Comparison of ENCODE assay signal across 22 cellular contexts in the genomic region with DNA sequence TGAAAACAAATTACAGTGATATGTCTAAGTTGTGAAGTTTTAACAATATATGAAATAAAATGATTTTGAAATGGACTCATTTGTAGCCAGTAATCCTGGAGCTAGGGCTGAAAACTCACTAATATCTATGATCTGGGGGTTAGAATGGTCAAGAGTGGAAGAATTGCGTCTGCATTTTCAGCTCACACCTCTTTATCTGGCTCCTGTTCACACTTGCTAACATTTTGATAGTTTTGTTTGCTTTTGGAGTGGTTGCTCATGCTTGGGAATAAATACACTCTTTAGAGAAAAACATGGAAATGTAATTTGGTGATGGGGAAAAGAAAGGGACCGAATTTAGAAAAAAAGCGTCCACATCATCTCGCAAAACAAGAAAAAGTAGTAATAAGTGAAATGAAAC. TPM values are rescaled to one million over a fixed set of nuclear protein-coding genes. Genes with fewer than 3 reads are reported as not detected.
DNase-seq lines count a peak whose midpoint lies in the region; ATAC-seq and TF ChIP-seq lines count a peak whose summit lies in the region.
"Had no signal": no experiment of that assay in that cellular context is flagged by ENCODE, and none has a peak within 500 bp of the region (broad histone marks: within the 10 kb centered on the region; RNA-seq: fewer than 3 reads in every experiment).

No MANE protein-coding gene starts in this region.

- TF ChIP-seq CTCF in Panc1 (IDR thresholded peaks at IDR 0.05) (no peak), ascending aorta (IDR thresholded peaks at IDR 0.05) (no peak)

- DNase-seq in activated T-cell treated with anti-CD3 and anti-CD28 coated beads, Interleukin-2, amount 50 U/mL, for 72 hours = no peak
- DNase-seq in activated T-cell treated with anti-CD3 and anti-CD28 coated beads, Interleukin-2, amount 50 U/mL, for 1 hour = no peak
- DNase-seq in Panc1 (ENCODE audit: low read depth, low spot score) (no peak), ascending aorta (ENCODE audit: low spot score in 2 of 2) (no peak), NCI-H2107 (lab: John Stamatoyannopoulos, UW) (no peak)
- DNase-seq: activated CD4-positive, alpha-beta T cell treated with anti-CD3 and anti-CD28 coated beads, Interleukin-2, amount 50 U/mL, for 4 hours; activated effector memory CD4-positive, alpha-beta T cell treated with Interleukin-2 at 50 U/mL for 16 hours; anterior cingulate cortex; caudate nucleus; H9; head of caudate nucleus; NCI-H1105 treated with DMSO at 0.1 percent for 48 hours; NCI-H2029 treated with DMSO at 0.1 percent for 48 hours; NCI-H446; Right ventricle myocardium superior; SW 1271 had no signal

- H3K9me3 Mint-ChIP-seq in activated T-cell treated with anti-CD3 and anti-CD28 coated beads, Interleukin-2, amount 50 U/mL, for 72 hours = no peaks in the 10 kb centered on the region
- H3K9me3 Mint-ChIP-seq in stimulated activated memory B cell treated with anti-CD40 and anti-IgM and Interleukin-4, amounts not matched to agents 10 μg/mL and 1 μg/mL and 100 μg/mL, for 72 hours = no peaks in the 10 kb centered on the region

- H3K4me1 ChIP-seq in Panc1 (ENCODE audit: control insufficient read depth, insufficient read depth, low read length) = no peaks in the 10 kb centered on the region
- peaks cover 0 to 22% of the 10 kb centered on the region in 2 donors for H3K4me1 ChIP-seq in ascending aorta

- CTCF ChIA-PET in Panc1 (lab: Charles Lee) = no interaction called here

- H3K27ac Mint-ChIP-seq in activated T-cell treated with anti-CD3 and anti-CD28 coated beads, Interleukin-2, amount 50 U/mL, for 72 hours = peak overlapping the region; percentile 99
- H3K27ac Mint-ChIP-seq in stimulated activated memory B cell treated with anti-CD40 and anti-IgM and Interleukin-4, amounts not matched to agents 10 μg/mL and 1 μg/mL and 100 μg/mL, for 72 hours = peak overlapping the region; percentile 84
- H3K27ac Mint-ChIP-seq: H9, nephron had no signal

- peak overlapping the region; percentile 57 to 90 for H3K4me3 Mint-ChIP-seq in activated T-cell treated with anti-CD3 and anti-CD28 coated beads, Interleukin-2, amount 50 U/mL, for 72 hours
- H3K4me3 Mint-ChIP-seq in stimulated activated memory B cell treated with anti-CD40 and anti-IgM and Interleukin-4, amounts not matched to agents 10 μg/mL and 1 μg/mL and 100 μg/mL, for 72 hours = no peak overlapping the region
- H3K4me3 Mint-ChIP-seq: H9, nephron had no signal

- peaks cover 2 to 33% of the 10 kb centered on the region in 2 donors for H3K36me3 Mint-ChIP-seq in activated T-cell treated with anti-CD3 and anti-CD28 coated beads, Interleukin-2, amount 50 U/mL, for 72 hours (ENCODE audit: insufficient read depth in 2 of 2)
- H3K36me3 Mint-ChIP-seq in stimulated activated memory B cell treated with anti-CD40 and anti-IgM and Interleukin-4, amounts not matched to agents 10 μg/mL and 1 μg/mL and 100 μg/mL, for 72 hours = peaks cover 28% of the 10 kb centered on the region

- H3K9me3 ChIP-seq in Panc1 (ENCODE audit: control insufficient read depth, insufficient read depth, low read depth, low read length) (0 out of 2 replicates have a peak, but pooled peaks cover 4% of the 10 kb centered on the region), ascending aorta (no peaks in the 10 kb centered on the region)

- H3K36me3 ChIP-seq in Panc1 (ENCODE audit: control insufficient read depth, insufficient read depth, low read length) (no peaks in the 10 kb centered on the region), ascending aorta (peaks cover 4 to 8% of the 10 kb centered on the region in 2 donors)

- BruUV-seq in Panc1 (replicated peaks; lab: Mats Ljungman, UMichigan) = TSS peak; percentile 27

- POLR2A ChIA-PET in Panc1 (lab: Charles Lee) = no interaction called here

- H3K27me3 ChIP-seq in Panc1 (ENCODE audit: control insufficient read depth, insufficient read depth, low read length) = no peaks in the 10 kb centered on the region
- H3K27me3 ChIP-seq in ascending aorta = no peaks in the 10 kb centered on the region

- H3K27ac ChIP-seq in Panc1 (ENCODE audit: low read length) = no peak overlapping the region
- H3K27ac ChIP-seq in ascending aorta = peak overlapping the region; percentile 6 to 74

- H3K4me1 Mint-ChIP-seq in activated T-cell treated with anti-CD3 and anti-CD28 coated beads, Interleukin-2, amount 50 U/mL, for 72 hours (ENCODE audit: low read depth) = peaks cover 69% of the 10 kb centered on the region
- H3K4me1 Mint-ChIP-seq in stimulated activated memory B cell treated with anti-CD40 and anti-IgM and Interleukin-4, amounts not matched to agents 10 μg/mL and 1 μg/mL and 100 μg/mL, for 72 hours = peaks cover 16% of the 10 kb centered on the region
- H3K4me1 Mint-ChIP-seq: H9 had no signal

- intact Hi-C loops in Panc1 (cut with micrococcal nuclease; ENCODE audit: unreplicated experiment) = no loop called here
- intact Hi-C loops in ascending aorta (cut with DNase I) = loop anchor here (2.0 to 5.0 kb wide), 2 partner anchors 31 to 75 kb away; a partner anchor contains a TSS

- in situ Hi-C loops in Panc1 (cut with HindIII; ENCODE audit: low pct_unique_long_range_greater_than_20kb, low sequenced_read_pairs) = no loop called here

- no peak overlapping the region for H3K4me3 ChIP-seq in Panc1 (ENCODE audit: low read depth in 2 of 2, low read length in 2 of 2)
- no peak overlapping the region for H3K4me3 ChIP-seq in ascending aorta

- no peak for ATAC-seq in activated T-cell treated with anti-CD3 and anti-CD28 coated beads, Interleukin-2, amount 50 U/mL, for 72 hours (replicated peaks in 1 of 2)
- no peak for ATAC-seq in Panc1
- ATAC-seq in stimulated activated memory B cell treated with anti-CD40 and anti-IgM and Interleukin-4, amounts not matched to agents 10 μg/mL and 1 μg/mL and 100 μg/mL, for 72 hours = no peak
- ATAC-seq in GM21825 (IDR thresholded peaks at IDR 0.05; ENCODE audit: unreplicated experiment) = no peak
- ATAC-seq in HG02610 (IDR thresholded peaks at IDR 0.05; ENCODE audit: unreplicated experiment) = no peak
- ATAC-seq: sciatic nerve had no signal

- no peaks in the 10 kb centered on the region for H3K27me3 Mint-ChIP-seq in activated T-cell treated with anti-CD3 and anti-CD28 coated beads, Interleukin-2, amount 50 U/mL, for 72 hours (ENCODE audit: low read depth)
- no peaks in the 10 kb centered on the region for H3K27me3 Mint-ChIP-seq in stimulated activated memory B cell treated with anti-CD40 and anti-IgM and Interleukin-4, amounts not matched to agents 10 μg/mL and 1 μg/mL and 100 μg/mL, for 72 hours
- H3K27me3 Mint-ChIP-seq: IgD-negative memory B cell had no signal

RNA-seq across cellular contexts. Expression of a gene that starts 30.7 kb away (rescaled TPM):
- total RNA-seq in activated T-cell treated with anti-CD3 and anti-CD28 coated beads, Interleukin-2, amount 50 U/mL, for 72 hours = 10 to 100 TPM; 73.6 to 81.7 TPM
- 44.9 TPM for total RNA-seq in Panc1 (2021; ENCODE audit: unreplicated experiment)
- 46.0 TPM for polyA plus RNA-seq in Panc1 (2012; ENCODE audit: insufficient read length)
- 50.7 TPM for total RNA-seq in ascending aorta
